11 cellular contexts compared by ENCODE assay signal in genomic region chr4:104493071-104493831, GRCh38. TPM values are rescaled to one million over a fixed set of nuclear protein-coding genes. Genes with fewer than 3 reads are reported as not detected.
DNase-seq lines count a peak whose midpoint lies in the region; ATAC-seq, FAIRE-seq and TF ChIP-seq lines count a peak whose summit lies in the region.
"Had no signal": no experiment of that assay in that cellular context is flagged by ENCODE, and none has a peak within 500 bp of the region (broad histone marks: within the 10 kb centered on the region; RNA-seq: fewer than 3 reads in every experiment).

No MANE protein-coding gene starts in this region.

- H3K27ac Mint-ChIP-seq in mesothelial cell of epicardium: peak overlapping the region; percentile 37
- H3K27ac Mint-ChIP-seq in type B pancreatic cell: no peak overlapping the region
- no peak overlapping the region for H3K27ac Mint-ChIP-seq in activated naive CD4-positive, alpha-beta T cell treated with anti-CD3 and anti-CD28 coated beads, Interleukin-2, amount 10 ng/mL, durations not matched to agents 7 days and 5 days

- in situ Hi-C loops in GM12878 (cut with MboI): loop anchor here (10.0 kb wide), 1 partner anchor 372 kb away; no protein-coding TSS in a partner anchor

- RAD21 ChIA-PET in GM12878 (lab: Charles Lee; ENCODE audit: unreplicated experiment): interaction anchor here (1.1 to 1.3 kb wide), 2 partner anchors 20 to 26 kb away, joined by 4 to 6 read pairs; no protein-coding TSS in a partner anchor

- TF ChIP-seq EP300 in GM12878 (IDR thresholded peaks at IDR 0.05; ENCODE audit: borderline replicate concordance in 1 of 2, control insufficient read depth in 1 of 2, low read depth in 2 of 2, low read length in 2 of 2): no peak

- FAIRE-seq in GM12878 (lab: Jason Lieb, UNC): peak; percentile 27

- H3K4me1 Mint-ChIP-seq in mesothelial cell of epicardium (peaks cover 54% of the 10 kb centered on the region), type B pancreatic cell (ENCODE audit: unreplicated experiment) (peaks cover 37% of the 10 kb centered on the region)
- H3K4me1 Mint-ChIP-seq in activated naive CD4-positive, alpha-beta T cell treated with anti-CD3 and anti-CD28 coated beads, Interleukin-2, amount 10 ng/mL, durations not matched to agents 7 days and 5 days: peaks cover 30% of the 10 kb centered on the region

- H3K9me3 ChIP-seq in heart right ventricle (no peaks in the 10 kb centered on the region), GM12878 (replicated peaks; ENCODE audit: control insufficient read depth, insufficient read depth, low read length) (no peaks in the 10 kb centered on the region)
- H3K9me3 ChIP-seq: right lobe of liver had no signal

- POLR2A ChIA-PET in GM12878 (lab: Charles Lee): interaction anchor here (1.1 kb wide), 2 partner anchors 27 to 44 kb away, joined by 3 read pairs; no protein-coding TSS in a partner anchor

- H3K4me3 ChIP-seq in heart right ventricle (peak overlapping the region in 8 of 10 donors; percentile 12 to 77 (median 56)), GM12878 (peak overlapping the region; percentile 84)

- peaks cover 40% of the 10 kb centered on the region for H3K79me2 ChIP-seq in GM12878 (ENCODE audit: control insufficient read depth, insufficient read depth, low read length)

- no peaks in the 10 kb centered on the region for H3K36me3 ChIP-seq in heart right ventricle
- H3K36me3 ChIP-seq in GM12878 (ENCODE audit: control insufficient read depth in 2 of 2, insufficient read depth in 2 of 2, low read length in 1 of 2): no peaks in the 10 kb centered on the region
- H3K36me3 ChIP-seq: right lobe of liver had no signal

- H3K36me3 Mint-ChIP-seq in mesothelial cell of epicardium (no peaks in the 10 kb centered on the region), type B pancreatic cell (no peaks in the 10 kb centered on the region)
- no peaks in the 10 kb centered on the region for H3K36me3 Mint-ChIP-seq in activated naive CD4-positive, alpha-beta T cell treated with anti-CD3 and anti-CD28 coated beads, Interleukin-2, amount 10 ng/mL, durations not matched to agents 7 days and 5 days

- H3K4me3 Mint-ChIP-seq in mesothelial cell of epicardium (peak overlapping the region; percentile 94), type B pancreatic cell (peak overlapping the region; percentile 95)
- no peak overlapping the region for H3K4me3 Mint-ChIP-seq in activated naive CD4-positive, alpha-beta T cell treated with anti-CD3 and anti-CD28 coated beads, Interleukin-2, amount 10 ng/mL, durations not matched to agents 7 days and 5 days

- no peak for DNase-seq in heart right ventricle
- no peak for DNase-seq in left cardiac atrium
- no peak for DNase-seq in GM12878 (ENCODE audit: low read depth, low spot score)
- no peak for DNase-seq in mesothelial cell of epicardium (ENCODE audit: low spot score in 2 of 2, unreplicated experiment in 2 of 2)
- no peak for DNase-seq in type B pancreatic cell (ENCODE audit: extremely low spot score, unreplicated experiment)
- no peak for DNase-seq in NCI-H146 treated with DMSO at 0.1 percent for 48 hours (lab: John Stamatoyannopoulos, UW; ENCODE audit: unreplicated experiment)
- DNase-seq in dermis blood vessel endothelial cell: no peak
- no peak for DNase-seq in activated naive CD4-positive, alpha-beta T cell treated with anti-CD3 and anti-CD28 coated beads, Interleukin-2, amount 10 ng/mL, durations not matched to agents 7 days and 5 days
- DNase-seq: aorta, right lobe of liver, T1000 had no signal

- BruUV-seq in GM12878 (replicated peaks; lab: Mats Ljungman, UMichigan): no TSS peak

- SMC1A ChIA-PET in GM12878 (lab: Charles Lee; ENCODE audit: uncharacterized antibody, unreplicated experiment): interaction anchor here (0.5 to 1.4 kb wide), 7 partner anchors 15 to 304 kb away, joined by 3 to 10 read pairs (median 4); no protein-coding TSS in a partner anchor

- peak overlapping the region; percentile 66 for H3K9ac ChIP-seq in GM12878 (ENCODE audit: control insufficient read depth, insufficient read depth, low read length)

- TF ChIP-seq POLR2A in GM12878 (IDR thresholded peaks at IDR 0.05; ENCODE audit: low read depth, low read length): no peak

- H3K27me3 Mint-ChIP-seq in mesothelial cell of epicardium (ENCODE audit: low read depth) (peaks cover 5% of the 10 kb centered on the region), type B pancreatic cell (peaks cover 13% of the 10 kb centered on the region)
- peaks cover 60% of the 10 kb centered on the region for H3K27me3 Mint-ChIP-seq in activated naive CD4-positive, alpha-beta T cell treated with anti-CD3 and anti-CD28 coated beads, Interleukin-2, amount 10 ng/mL, durations not matched to agents 7 days and 5 days

- ATAC-seq in heart right ventricle: no peak
- no peak for ATAC-seq in left cardiac atrium
- no peak for ATAC-seq in GM12878
- ATAC-seq: right lobe of liver had no signal

- TF ChIP-seq CTCF in heart right ventricle (IDR thresholded peaks at IDR 0.05) (no peak), GM12878 (IDR thresholded peaks at IDR 0.05 in 2 of 3, conservative IDR thresholded peaks at IDR 0.05 in 1 of 3; ENCODE audit: control insufficient read depth in 2 of 3, extremely low read depth in 1 of 3, insufficient read depth in 1 of 3, low read depth in 3 of 3, low read length in 3 of 3) (no peak), mesothelial cell of epicardium (IDR thresholded peaks at IDR 0.05; ENCODE audit: unreplicated experiment) (no peak), type B pancreatic cell (conservative IDR thresholded peaks at IDR 0.05) (no peak)

- peak overlapping the region; percentile 86 for H3K4me2 ChIP-seq in GM12878 (ENCODE audit: control insufficient read depth, insufficient read depth)

- H3K27ac ChIP-seq in heart right ventricle (peak overlapping the region in 6 of 10 donors; percentile 47 to 85 (median 82)), GM12878 (ENCODE audit: control insufficient read depth, insufficient read depth) (peak overlapping the region; percentile 91; the same call in 1 of the 2 replicates)

- WGBS in heart right ventricle, 2 donors: 59 to 74% methylated on average over 3 of the region's 3 CpGs
- WGBS in GM12878 (ENCODE audit: insufficient coverage, insufficient replicate concordance, low lambda C conversion rate, missing lambda C conversion rate): 87% methylated on average over 3 of the region's 3 CpGs

- no peaks in the 10 kb centered on the region for H3K9me3 Mint-ChIP-seq in mesothelial cell of epicardium
- H3K9me3 Mint-ChIP-seq in type B pancreatic cell: no peaks in the 10 kb centered on the region
- H3K9me3 Mint-ChIP-seq in activated naive CD4-positive, alpha-beta T cell treated with anti-CD3 and anti-CD28 coated beads, Interleukin-2, amount 10 ng/mL, durations not matched to agents 7 days and 5 days: no peaks in the 10 kb centered on the region

- no peaks in the 10 kb centered on the region for H4K20me1 ChIP-seq in GM12878 (ENCODE audit: control insufficient read depth, insufficient read depth)

- TF ChIP-seq RAD21 in GM12878 (IDR thresholded peaks at IDR 0.05; ENCODE audit: insufficient read depth, low read depth, low read length): no peak

- H3K27me3 ChIP-seq in heart right ventricle: peaks cover 0 to 78% (median 0%) of the 10 kb centered on the region in 7 donors
- H3K27me3 ChIP-seq in GM12878 (replicated peaks in 1 of 2; ENCODE audit: control insufficient read depth in 2 of 2, insufficient read depth in 2 of 2, low read length in 1 of 2): no peaks in the 10 kb centered on the region
- H3K27me3 ChIP-seq: right lobe of liver had no signal

- intact Hi-C loops in heart right ventricle (cut with DNase I) (loop anchor here in 1 of 10 donors (5.0 to 10.0 kb wide), 2 partner anchors 99 to 242 kb away; no protein-coding TSS in a partner anchor), left cardiac atrium (cut with DNase I) (no loop called here), GM12878 (cut with micrococcal nuclease; ENCODE audit: unreplicated experiment) (loop anchor here (5.0 to 10.0 kb wide), 7 partner anchors 249 to 1666 kb away; partner anchors contain the start of genes PPA2, TET2 and UBE2D3)

- CTCF ChIA-PET in GM12878 (lab: Yijun Ruan, JAX): interaction anchor here (0.7 kb wide), 1 partner anchor 278 kb away, joined by 3 read pairs; no protein-coding TSS in a partner anchor
- CTCF ChIA-PET in activated naive CD4-positive, alpha-beta T cell treated with anti-CD3 and anti-CD28 coated beads, Interleukin-2, amount 10 ng/mL, durations not matched to agents 7 days and 5 days (lab: Charles Lee): no interaction called here

- no peak overlapping the region for H2AFZ ChIP-seq in GM12878 (ENCODE audit: control insufficient read depth, low read depth, low read length)

- H3K4me1 ChIP-seq in heart right ventricle (peaks cover 0 to 32% (median 18%) of the 10 kb centered on the region in 9 donors), GM12878 (ENCODE audit: control insufficient read depth, insufficient read depth, low read length) (peaks cover 6% of the 10 kb centered on the region; the same call in 1 of the 2 replicates)

TF ChIP-seq in GM12878, 131 proteins besides CTCF, POLR2A, EP300 and RAD21 (continues in another document):
- TF ChIP-seq POU2F2 (IDR thresholded peaks at IDR 0.05; ENCODE audit: borderline replicate concordance, low read depth, low read length) (0 out of 3 replicates have a peak, but pooled peaks have one; percentile 31), IKZF1 (conservative IDR thresholded peaks at IDR 0.05) (0 out of 2 replicates have a peak, but pooled peaks have one; percentile 10)

RNA-seq across cellular contexts. Expression of gene CXXC4, which starts 1.4 kb away (rescaled TPM):
- 1 to 10 TPM; 1.2 to 6.0 (median 4.6) TPM for total RNA-seq in heart right ventricle
- polyA plus RNA-seq in heart right ventricle: 1 to 10 TPM in 1 of 2 donors, under 1 TPM in 1; 0.46 to 1.8 TPM
- 1 to 10 TPM; 2.3 to 4.2 TPM for total RNA-seq in left cardiac atrium
- total RNA-seq in GM12878 (2013; cell fraction: nucleolus; rRNA removed): 16.2 and 18.9 TPM in 2 replicates
- 7.4 and 9.8 TPM in 2 replicates for total RNA-seq in GM12878 (2014; rRNA removed)
- 10.8 and 12.1 TPM in 2 replicates for total RNA-seq in GM12878 (2014; rRNA removed; fragmentation: Illumina TruSeq; extraction: Trizol)
- total RNA-seq in GM12878 (2021): 11.1 and 12.0 TPM in 2 replicates
- polyA plus RNA-seq in GM12878 (2011; ENCODE audit: low read depth): 1.3 TPM
- polyA plus RNA-seq in GM12878 (2011; rRNA removed): 8.2 and 11.1 TPM in 2 replicates
- polyA plus RNA-seq in GM12878 (2011; cell fraction: cytosol; rRNA removed): 2.6 and 2.9 TPM in 2 replicates
- 10.5 and 11.0 TPM in 2 replicates for polyA plus RNA-seq in GM12878 (2011; cell fraction: nucleus; rRNA removed)
- polyA plus RNA-seq in GM12878 (2012): 2.8 and 3.5 TPM in 2 replicates
- 10.8 and 13.2 TPM in 2 replicates for polyA plus RNA-seq in GM12878 (2014; fragmentation: Illumina TruSeq; extraction: Trizol)
- polyA plus RNA-seq in GM12878 (2014; fragmentation: Nextera tagmentation; extraction: Ambion mirVana): 10 to 100 TPM in 1 of 2 experiments, 1 to 10 TPM in 1; 4.2 to 17.0 TPM
- 6.1 and 6.2 TPM in 2 replicates for polyA plus RNA-seq in GM12878 (2014; rRNA removed)
- 1 to 10 TPM; 6.4 to 7.4 TPM for polyA plus RNA-seq in GM12878 (2016; fragmentation: Nextera tagmentation; extraction: Ambion mirVana)
- 6.9 and 8.4 TPM in 2 replicates for polyA minus RNA-seq in GM12878 (2011; rRNA and poly(A)+ RNA removed)
- polyA minus RNA-seq in GM12878 (2011; cell fraction: cytosol; rRNA and poly(A)+ RNA removed): 4.3 and 4.8 TPM in 2 replicates
- polyA minus RNA-seq in GM12878 (2011; cell fraction: nucleus; rRNA and poly(A)+ RNA removed): 7.5 and 14.7 TPM in 2 replicates
- total RNA-seq in mesothelial cell of epicardium: 4.6 to 5.1 TPM (median 5.0 TPM) in 3 replicates
- total RNA-seq in type B pancreatic cell (ENCODE audit: low replicate concordance): 3.9 and 4.2 TPM in 2 replicates
- total RNA-seq in dermis blood vessel endothelial cell: 0.05 TPM in 1 of 2 replicates, not detected in the other
